In the genomic region with DNA sequence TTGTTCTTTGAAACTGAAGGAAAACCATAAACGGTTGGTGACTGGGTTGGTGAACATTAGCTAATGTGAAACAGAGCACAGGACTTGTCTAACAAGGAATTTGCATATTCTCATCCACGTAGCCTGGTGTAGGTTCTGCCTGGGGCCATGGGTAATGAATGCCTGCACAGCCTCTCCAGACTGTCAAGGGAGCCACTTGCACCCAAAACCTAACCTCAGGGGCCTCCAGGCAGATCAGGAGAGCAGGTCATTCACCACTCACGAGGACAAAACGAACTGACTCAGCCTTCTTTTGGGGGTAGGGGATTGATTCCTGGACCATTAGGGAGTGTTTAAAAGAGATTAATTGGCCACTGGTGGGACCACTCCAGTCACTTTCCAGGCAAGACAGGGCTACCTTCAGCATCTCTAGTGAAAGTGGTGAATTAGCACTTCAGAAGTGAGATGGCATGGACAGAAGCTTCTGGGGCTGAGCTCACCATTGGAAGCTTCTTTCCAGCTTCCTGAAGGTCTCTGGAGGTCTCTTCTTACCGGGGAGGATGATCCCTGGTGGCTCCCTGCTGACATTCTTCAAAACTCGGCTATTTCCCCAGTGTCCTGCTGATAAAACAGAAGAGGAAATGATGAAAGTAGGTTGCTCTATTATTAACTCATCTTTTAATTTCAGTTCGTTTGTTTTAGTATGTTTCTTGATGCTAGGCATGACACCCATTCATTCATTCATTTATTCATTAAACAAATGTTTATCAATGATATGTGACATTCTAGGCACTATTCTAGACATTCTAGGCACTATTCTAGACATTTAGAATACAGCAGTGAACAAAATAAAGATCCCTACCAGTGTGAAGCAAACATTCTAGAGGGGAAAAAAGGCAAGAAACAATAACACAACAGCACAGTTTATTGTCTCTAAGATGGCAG, we compare ENCODE assay signal across 9 cellular contexts.
DNase-seq lines count a peak whose midpoint lies in the region; ATAC-seq and TF ChIP-seq lines count a peak whose summit lies in the region.
"Had no signal": no experiment of that assay in that cellular context is flagged by ENCODE, and none has a peak within 500 bp of the region (broad histone marks: within the 10 kb centered on the region; RNA-seq: fewer than 3 reads in every experiment).

No MANE protein-coding gene starts in this region.

- no peaks in the 10 kb centered on the region for H3K36me3 ChIP-seq in brain microvascular endothelial cell (replicated peaks)

- H3K27me3 Mint-ChIP-seq in T-helper 2 cell treated with Interferon-gamma antibody and Interleukin-4, amounts not matched to agents 5 μg/mL and 100 μg/mL, for 36 hours (ENCODE audit: low read depth) = peaks cover 2% of the 10 kb centered on the region

- no peak overlapping the region for H3K27ac Mint-ChIP-seq in T-helper 2 cell treated with Interferon-gamma antibody and Interleukin-4, amounts not matched to agents 5 μg/mL and 100 μg/mL, for 36 hours

- no peaks in the 10 kb centered on the region for H3K36me3 Mint-ChIP-seq in T-helper 2 cell treated with Interferon-gamma antibody and Interleukin-4, amounts not matched to agents 5 μg/mL and 100 μg/mL, for 36 hours (ENCODE audit: low read depth)

- ATAC-seq in GM19372 (IDR thresholded peaks at IDR 0.05; ENCODE audit: low read depth, unreplicated experiment) (peak; percentile 76), HG02852 (IDR thresholded peaks at IDR 0.05; ENCODE audit: unreplicated experiment) (peak; percentile 79)

- TF ChIP-seq CTCF in brain microvascular endothelial cell (IDR thresholded peaks at IDR 0.05; ENCODE audit: low read depth, low read length, missing control alignments) = no peak

- no peaks in the 10 kb centered on the region for H3K4me1 Mint-ChIP-seq in T-helper 2 cell treated with Interferon-gamma antibody and Interleukin-4, amounts not matched to agents 5 μg/mL and 100 μg/mL, for 36 hours (ENCODE audit: low read depth)

- no peak overlapping the region for H3K4me3 ChIP-seq in brain microvascular endothelial cell (ENCODE audit: low read depth, low read length)

- no peaks in the 10 kb centered on the region for H3K9me3 Mint-ChIP-seq in T-helper 2 cell treated with Interferon-gamma antibody and Interleukin-4, amounts not matched to agents 5 μg/mL and 100 μg/mL, for 36 hours

- DNase-seq in ELF-1 (ENCODE audit: low read depth, low spot score) (peak; percentile 88), NCI-H1048 (lab: John Stamatoyannopoulos, UW) (peak; percentile 63), brain microvascular endothelial cell (no peak), GOT3 (lab: John Stamatoyannopoulos, UW) (no peak)
- no peak for DNase-seq in effector CD8-positive, alpha-beta T cell (lab: John Stamatoyannopoulos, UW)
- no peak for DNase-seq in T-helper 2 cell treated with Interferon-gamma antibody and Interleukin-4, amounts not matched to agents 5 μg/mL and 100 μg/mL, for 36 hours (ENCODE audit: low spot score)
- DNase-seq: stimulated activated naive CD4-positive, alpha-beta T cell had no signal

- H3K4me3 Mint-ChIP-seq in T-helper 2 cell treated with Interferon-gamma antibody and Interleukin-4, amounts not matched to agents 5 μg/mL and 100 μg/mL, for 36 hours = no peak overlapping the region

- no peaks in the 10 kb centered on the region for H3K27me3 ChIP-seq in brain microvascular endothelial cell (replicated peaks)

- H3K27ac ChIP-seq in brain microvascular endothelial cell = no peak overlapping the region

- in situ Hi-C loops in brain microvascular endothelial cell (cut with HindIII; ENCODE audit: low pct_ligation_motif_present, low sequenced_read_pairs) = no loop called here

Comparison
In these comparisons a context has a peak if more than half of its experiments do, and no peak if none do; other contexts are left out.
1. DNase-seq: peak in ELF-1 (single experiment) and NCI-H1048 (single experiment); none in brain microvascular endothelial cell (single experiment), GOT3 (single experiment), effector CD8-positive, alpha-beta T cell (single experiment) and T-helper 2 cell treated with Interferon-gamma antibody and Interleukin-4, amounts not matched to agents 5 μg/mL and 100 μg/mL, for 36 hours (single experiment).